ENCODE assay signal across 16 cellular contexts in the genomic region with DNA sequence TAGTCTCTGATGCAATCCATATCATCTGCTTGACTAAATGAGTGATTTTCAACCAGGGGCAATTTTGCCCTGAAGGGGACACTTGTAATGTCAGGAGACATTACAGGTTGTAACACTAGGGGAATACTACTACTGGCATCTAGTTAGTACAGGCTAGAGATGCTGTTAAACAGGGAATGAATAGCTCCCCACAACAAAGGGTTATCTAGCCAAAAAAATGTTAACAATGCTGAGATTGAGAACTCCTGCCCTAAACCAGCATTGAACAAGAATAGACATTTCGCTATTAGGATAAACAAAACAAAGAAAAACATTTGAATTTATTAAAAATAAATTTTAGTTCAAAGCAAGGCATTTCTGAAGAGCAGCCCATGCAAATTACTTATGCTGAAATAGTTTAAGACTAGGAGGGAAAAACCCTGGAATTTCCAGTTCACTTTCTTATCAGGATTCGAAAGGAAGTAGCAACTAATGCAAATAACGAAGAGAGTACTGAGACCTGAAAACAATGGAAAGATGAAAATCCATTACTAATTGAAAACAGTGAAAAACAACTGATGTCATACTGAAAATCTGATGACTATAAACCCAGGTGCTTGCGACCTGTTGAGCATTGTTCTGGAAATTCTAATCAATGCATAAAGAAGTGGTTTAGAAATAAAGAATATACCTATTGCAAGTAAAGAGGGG. TPM values are rescaled to one million over a fixed set of nuclear protein-coding genes. Genes with fewer than 3 reads are reported as not detected.
A peak's percentile ranks its signal among the peaks of the same experiment; 100 is the strongest.
DNase-seq lines count a peak whose midpoint lies in the region; ATAC-seq and TF ChIP-seq lines count a peak whose summit lies in the region.
"Had no signal": no experiment of that assay in that cellular context is flagged by ENCODE, and none has a peak within 500 bp of the region (broad histone marks: within the 10 kb centered on the region; RNA-seq: fewer than 3 reads in every experiment).

No MANE protein-coding gene starts in this region.

- DNase-seq in cardiac muscle cell (ENCODE audit: low read depth in 1 of 2, low spot score in 1 of 2) = peak in 1 of 2 donors; percentile 74
- DNase-seq in Right ventricle myocardium superior = no peak
- no peak for DNase-seq in activated T-helper 2 cell treated with anti-CD3 and anti-CD28 coated beads, Interferon-gamma antibody, Interleukin-2, Interleukin-4, amounts not matched to agents 10 μg/mL and 5 μg/mL and 100 μg/mL, durations not matched to agents 14 hours and 24 hours and 36 hours (ENCODE audit: low spot score)
- DNase-seq in hepatocyte (ENCODE audit: low spot score) = no peak
- no peak for DNase-seq in AG08396 (ENCODE audit: low spot score)
- DNase-seq in NCI-H2081 treated with DMSO at 0.1 percent for 48 hours (lab: John Stamatoyannopoulos, UW) = no peak
- DNase-seq: amniotic stem cell, heart left ventricle, IMR-90, mucosa of descending colon, NCI-H2029 treated with DMSO at 0.1 percent for 48 hours, nucleus accumbens, PC-9, SK-N-SH had no signal

- peaks cover 70% of the 10 kb centered on the region for H3K79me2 ChIP-seq in hepatocyte

- TF ChIP-seq CTCF in cardiac muscle cell (IDR thresholded peaks at IDR 0.05; ENCODE audit: low read depth, low read length) = peak; percentile 15
- no peak for TF ChIP-seq CTCF in hepatocyte (IDR thresholded peaks at IDR 0.05; ENCODE audit: poor library complexity)

- intact Hi-C loops in Right ventricle myocardium superior (cut with DNase I) = no loop called here
- intact Hi-C loops in activated T-helper 2 cell treated with anti-CD3 and anti-CD28 coated beads, Interferon-gamma antibody, Interleukin-2, Interleukin-4, amounts not matched to agents 10 μg/mL and 5 μg/mL and 100 μg/mL, durations not matched to agents 14 hours and 24 hours and 36 hours (cut with micrococcal nuclease) = no loop called here

- H3K4me3 ChIP-seq in cardiac muscle cell (no peak overlapping the region), hepatocyte (no peak overlapping the region)
- H3K4me3 ChIP-seq: heart left ventricle, mucosa of descending colon, PC-9 had no signal

- H3K4me2 ChIP-seq in hepatocyte = no peak overlapping the region
- H3K4me2 ChIP-seq: PC-9, SK-N-SH had no signal

- no peak overlapping the region for H2AFZ ChIP-seq in hepatocyte
- H2AFZ ChIP-seq: PC-9 had no signal

- H3K27me3 ChIP-seq in cardiac muscle cell = no peaks in the 10 kb centered on the region
- no peaks in the 10 kb centered on the region for H3K27me3 ChIP-seq in hepatocyte
- H3K27me3 ChIP-seq: heart left ventricle had no signal

- no peaks in the 10 kb centered on the region for H3K9me3 Mint-ChIP-seq in activated T-helper 2 cell treated with anti-CD3 and anti-CD28 coated beads, Interferon-gamma antibody, Interleukin-2, Interleukin-4, amounts not matched to agents 10 μg/mL and 5 μg/mL and 100 μg/mL, durations not matched to agents 14 hours and 24 hours and 36 hours

- no peaks in the 10 kb centered on the region for H4K20me1 ChIP-seq in hepatocyte (ENCODE audit: insufficient read depth, poor library complexity, severe bottlenecking)

- H3K4me1 ChIP-seq in cardiac muscle cell (ENCODE audit: low read depth) (no peaks in the 10 kb centered on the region), hepatocyte (ENCODE audit: insufficient read depth) (peaks cover under 1% of the 10 kb centered on the region)

- ATAC-seq in Right ventricle myocardium superior (ENCODE audit: poor library complexity) = no peak
- ATAC-seq in GM19328 (IDR thresholded peaks at IDR 0.05; ENCODE audit: unreplicated experiment) = no peak
- ATAC-seq in GM19351 (IDR thresholded peaks at IDR 0.05; ENCODE audit: unreplicated experiment) = no peak
- ATAC-seq: heart left ventricle, mucosa of descending colon had no signal

- H3K9me3 ChIP-seq in cardiac muscle cell (ENCODE audit: low read depth) (no peaks in the 10 kb centered on the region), hepatocyte (ENCODE audit: low read depth) (no peaks in the 10 kb centered on the region)
- H3K9me3 ChIP-seq: heart left ventricle, mucosa of descending colon, SK-N-SH had no signal

- H3K36me3 ChIP-seq in cardiac muscle cell = peaks cover 32% of the 10 kb centered on the region
- no peaks in the 10 kb centered on the region for H3K36me3 ChIP-seq in hepatocyte (replicated peaks; ENCODE audit: insufficient read depth, low read depth)

- H3K27me3 Mint-ChIP-seq in activated T-helper 2 cell treated with anti-CD3 and anti-CD28 coated beads, Interferon-gamma antibody, Interleukin-2, Interleukin-4, amounts not matched to agents 10 μg/mL and 5 μg/mL and 100 μg/mL, durations not matched to agents 14 hours and 24 hours and 36 hours (ENCODE audit: low read depth) = no peaks in the 10 kb centered on the region

- WGBS in hepatocyte (ENCODE audit: low lambda C conversion rate, missing lambda C conversion rate) = 65% methylated on average over 4 of the region's 4 CpGs

- no peak overlapping the region for H3K4me3 Mint-ChIP-seq in activated T-helper 2 cell treated with anti-CD3 and anti-CD28 coated beads, Interferon-gamma antibody, Interleukin-2, Interleukin-4, amounts not matched to agents 10 μg/mL and 5 μg/mL and 100 μg/mL, durations not matched to agents 14 hours and 24 hours and 36 hours (ENCODE audit: low read depth)

- peaks cover 80% of the 10 kb centered on the region for H3K36me3 Mint-ChIP-seq in activated T-helper 2 cell treated with anti-CD3 and anti-CD28 coated beads, Interferon-gamma antibody, Interleukin-2, Interleukin-4, amounts not matched to agents 10 μg/mL and 5 μg/mL and 100 μg/mL, durations not matched to agents 14 hours and 24 hours and 36 hours (ENCODE audit: low read depth)

- peaks cover 56% of the 10 kb centered on the region for H3K4me1 Mint-ChIP-seq in activated T-helper 2 cell treated with anti-CD3 and anti-CD28 coated beads, Interferon-gamma antibody, Interleukin-2, Interleukin-4, amounts not matched to agents 10 μg/mL and 5 μg/mL and 100 μg/mL, durations not matched to agents 14 hours and 24 hours and 36 hours (ENCODE audit: low read depth)

- peak overlapping the region; percentile 25 for H3K27ac Mint-ChIP-seq in activated T-helper 2 cell treated with anti-CD3 and anti-CD28 coated beads, Interferon-gamma antibody, Interleukin-2, Interleukin-4, amounts not matched to agents 10 μg/mL and 5 μg/mL and 100 μg/mL, durations not matched to agents 14 hours and 24 hours and 36 hours

- no peaks in the 10 kb centered on the region for H3K9me2 ChIP-seq in hepatocyte (replicated peaks; ENCODE audit: insufficient read depth)
- H3K9me2 ChIP-seq: SK-N-SH had no signal

- H3K27ac ChIP-seq in cardiac muscle cell (no peak overlapping the region), hepatocyte (peak overlapping the region; percentile 59)
- H3K27ac ChIP-seq: PC-9 had no signal

RNA-seq across cellular contexts. Expression of a gene that starts 53.1 kb away (rescaled TPM):
- total RNA-seq in cardiac muscle cell (31.9 and 32.3 TPM in 2 replicates), Right ventricle myocardium superior (80.9 TPM), hepatocyte (83.9 and 84.4 TPM in 2 replicates)
- polyA plus RNA-seq in cardiac muscle cell (36.2 and 36.7 TPM in 2 replicates), hepatocyte (37.2 and 38.5 TPM in 2 replicates)
- 173 and 176 TPM in 2 replicates for total RNA-seq in activated T-helper 2 cell treated with anti-CD3 and anti-CD28 coated beads, Interferon-gamma antibody, Interleukin-2, Interleukin-4, amounts not matched to agents 10 μg/mL and 5 μg/mL and 100 μg/mL, durations not matched to agents 14 hours and 24 hours and 36 hours
